ENCODE assay signal across 20 cellular contexts in genomic region chr6:17744019-17744756, GRCh38. TPM values are rescaled to one million over a fixed set of nuclear protein-coding genes. Genes with fewer than 3 reads are reported as not detected.
DNase-seq lines count a peak whose midpoint lies in the region; ATAC-seq, FAIRE-seq and TF ChIP-seq lines count a peak whose summit lies in the region.
"Had no signal": no experiment of that assay in that cellular context is flagged by ENCODE, and none has a peak within 500 bp of the region (broad histone marks: within the 10 kb centered on the region; RNA-seq: fewer than 3 reads in every experiment).

No MANE protein-coding gene starts in this region.

- POLR2A ChIA-PET in Caco-2 (lab: Charles Lee): no interaction called here
- POLR2A ChIA-PET in naive thymus-derived CD8-positive, alpha-beta T cell (lab: Charles Lee): no interaction called here

- CTCF ChIA-PET in Caco-2 (lab: Charles Lee): no interaction called here

- H3K36me3 Mint-ChIP-seq in neural crest cell (ENCODE audit: low read depth): no peaks in the 10 kb centered on the region
- peaks cover 9% of the 10 kb centered on the region for H3K36me3 Mint-ChIP-seq in Caco-2 (ENCODE audit: insufficient read depth, unreplicated experiment)
- peaks cover 0 to 3% (median 2%) of the 10 kb centered on the region in 3 donors for H3K36me3 Mint-ChIP-seq in naive thymus-derived CD8-positive, alpha-beta T cell
- H3K36me3 Mint-ChIP-seq: CD8-positive, alpha-beta T cell; IgD-negative memory B cell had no signal

- no peaks in the 10 kb centered on the region for H3K36me3 ChIP-seq in BLaER1 treated with 17β-estradiol and CSF1 and Interleukin-3, amounts not matched to agents 10 nM and 100 nM
- H3K36me3 ChIP-seq in Caco-2 (ENCODE audit: control insufficient read depth, insufficient read depth, low read length) (no peaks in the 10 kb centered on the region), kidney (ENCODE audit: control insufficient read depth in 1 of 2, insufficient read depth in 2 of 2, low read length in 2 of 2) (no peaks in the 10 kb centered on the region)
- H3K36me3 ChIP-seq: HAP-1 had no signal

- no TSS peak for BruUV-seq in Caco-2 (replicated peaks; lab: Mats Ljungman, UMichigan)

- peak overlapping the region; percentile 46 for H3K27ac Mint-ChIP-seq in neural crest cell (ENCODE audit: unreplicated experiment)
- H3K27ac Mint-ChIP-seq in Caco-2 (ENCODE audit: unreplicated experiment): no peak overlapping the region
- no peak overlapping the region for H3K27ac Mint-ChIP-seq in naive thymus-derived CD8-positive, alpha-beta T cell
- H3K27ac Mint-ChIP-seq: CD8-positive, alpha-beta T cell; IgD-negative memory B cell had no signal

- no peak for ATAC-seq in naive thymus-derived CD8-positive, alpha-beta T cell
- ATAC-seq: CD8-positive, alpha-beta T cell had no signal

- H3K9me3 Mint-ChIP-seq in neural crest cell (peaks cover 2% of the 10 kb centered on the region), Caco-2 (ENCODE audit: unreplicated experiment) (no peaks in the 10 kb centered on the region)
- peaks cover under 1 to 12% (median 3%) of the 10 kb centered on the region in 9 donors for H3K9me3 Mint-ChIP-seq in naive thymus-derived CD8-positive, alpha-beta T cell

- H3K4me2 ChIP-seq in BLaER1 treated with 17β-estradiol and CSF1 and Interleukin-3, amounts not matched to agents 10 nM and 100 nM: peak overlapping the region in 9 of 11 experiments; percentile 17 to 78 (median 52); a peak in 16 of 22 replicates

- H3K4me1 Mint-ChIP-seq in neural crest cell (no peaks in the 10 kb centered on the region), Caco-2 (ENCODE audit: low read depth, unreplicated experiment) (peaks cover 9% of the 10 kb centered on the region)
- peaks cover 0 to 7% (median under 1%) of the 10 kb centered on the region in 4 donors for H3K4me1 Mint-ChIP-seq in naive thymus-derived CD8-positive, alpha-beta T cell

- peaks cover 14 to 47% (median 36%) of the 10 kb centered on the region in 10 experiments for H3K4me1 ChIP-seq in BLaER1 treated with 17β-estradiol and CSF1 and Interleukin-3, amounts not matched to agents 10 nM and 100 nM
- H3K4me1 ChIP-seq in Caco-2 (no peaks in the 10 kb centered on the region), kidney (ENCODE audit: control insufficient read depth in 1 of 2, insufficient read depth in 1 of 2, low read depth in 1 of 2, low read length in 2 of 2) (no peaks in the 10 kb centered on the region)
- H3K4me1 ChIP-seq: HAP-1 had no signal

- no peak for FAIRE-seq in kidney (lab: Jason Lieb, UNC)
- FAIRE-seq: A204.1, G401.6, GM12891, GM19239, HTR-8/SVneo had no signal

- H3K9me3 ChIP-seq in BLaER1 treated with 17β-estradiol and CSF1 and Interleukin-3, amounts not matched to agents 10 nM and 100 nM (replicated peaks in 1 of 11): peaks cover 9 to 16% (median 12%) of the 10 kb centered on the region in 11 experiments; a peak in 18 of 22 replicates
- H3K9me3 ChIP-seq in Caco-2 (no peaks in the 10 kb centered on the region), kidney (ENCODE audit: control insufficient read depth in 1 of 2, low read length in 2 of 2) (no peaks in the 10 kb centered on the region)
- H3K9me3 ChIP-seq: HAP-1 had no signal

- H4K20me1 ChIP-seq in BLaER1 treated with 17β-estradiol and CSF1 and Interleukin-3, amounts not matched to agents 10 nM and 100 nM: no peaks in the 10 kb centered on the region

- H3K4me3 Mint-ChIP-seq in neural crest cell: no peak overlapping the region
- H3K4me3 Mint-ChIP-seq in Caco-2 (ENCODE audit: unreplicated experiment): no peak overlapping the region
- no peak overlapping the region for H3K4me3 Mint-ChIP-seq in naive thymus-derived CD8-positive, alpha-beta T cell
- H3K4me3 Mint-ChIP-seq: CD8-positive, alpha-beta T cell had no signal

- H3K27ac ChIP-seq in BLaER1 treated with 17β-estradiol and CSF1 and Interleukin-3, amounts not matched to agents 10 nM and 100 nM: no peak overlapping the region; a peak in 1 of 22 replicates
- no peak overlapping the region for H3K27ac ChIP-seq in kidney (ENCODE audit: low read depth in 2 of 2, low read length in 2 of 2)

- no peak overlapping the region for H3K4me3 ChIP-seq in BLaER1 treated with 17β-estradiol and CSF1 and Interleukin-3, amounts not matched to agents 10 nM and 100 nM
- no peak overlapping the region for H3K4me3 ChIP-seq in Caco-2 (ENCODE audit: low read depth, low read length)
- no peak overlapping the region for H3K4me3 ChIP-seq in kidney (ENCODE audit: low read length in 2 of 2)
- H3K4me3 ChIP-seq: HAP-1 had no signal

- intact Hi-C loops in Caco-2 (cut with micrococcal nuclease; ENCODE audit: unreplicated experiment) (no loop called here), kidney (cut with DNase I) (no loop called here)

- TF ChIP-seq CTCF in neural crest cell (conservative IDR thresholded peaks at IDR 0.05): no peak
- no peak for TF ChIP-seq CTCF in Caco-2 (IDR thresholded peaks at IDR 0.05; ENCODE audit: insufficient read depth in 1 of 2, low read depth in 1 of 2, low read length in 1 of 2, severe bottlenecking in 1 of 2, unreplicated experiment in 1 of 2)
- TF ChIP-seq CTCF in kidney (IDR thresholded peaks at IDR 0.05; ENCODE audit: borderline replicate concordance, extremely low read depth, insufficient read depth): no peak

- DNase-seq in NAMALWA (ENCODE audit: low spot score) (peak; percentile 29), neural crest cell (ENCODE audit: low read depth, low spot score) (no peak), SHP77 treated with DMSO at 0.1 percent for 48 hours (lab: John Stamatoyannopoulos, UW) (no peak), Caco-2 (no peak), kidney (no peak)
- no peak for DNase-seq in naive thymus-derived CD8-positive, alpha-beta T cell
- DNase-seq: ACHN; CD8-positive, alpha-beta T cell; DMS 273 treated with DMSO at 0.1 percent for 48 hours; DMS53; DND-41; KG1 had no signal

- no peaks in the 10 kb centered on the region for H3K27me3 Mint-ChIP-seq in neural crest cell (ENCODE audit: low read depth)
- H3K27me3 Mint-ChIP-seq in Caco-2 (ENCODE audit: insufficient read depth, unreplicated experiment): no peaks in the 10 kb centered on the region
- peaks cover 0 to 2% (median 0%) of the 10 kb centered on the region in 5 donors for H3K27me3 Mint-ChIP-seq in naive thymus-derived CD8-positive, alpha-beta T cell

- H3K27me3 ChIP-seq in BLaER1 treated with 17β-estradiol and CSF1 and Interleukin-3, amounts not matched to agents 10 nM and 100 nM: no peaks in the 10 kb centered on the region
- H3K27me3 ChIP-seq in Caco-2 (replicated peaks; ENCODE audit: control insufficient read depth, insufficient read depth, low read length): no peaks in the 10 kb centered on the region

- H3K9ac ChIP-seq in BLaER1 treated with 17β-estradiol and CSF1 and Interleukin-3, amounts not matched to agents 10 nM and 100 nM: peak overlapping the region in 2 of 11 experiments; percentile 29 to 32; a peak in 2 of 22 replicates
- no peak overlapping the region for H3K9ac ChIP-seq in kidney (ENCODE audit: low read length in 2 of 2)

RNA-seq across cellular contexts. Expression of gene NUP153, which starts 37.5 kb away (rescaled TPM):
- total RNA-seq in neural crest cell: 74.6 and 78.7 TPM in 2 replicates
- total RNA-seq in Caco-2 (2022): 53.9 and 54.4 TPM in 2 replicates
- 31.3 TPM for total RNA-seq in kidney
- polyA plus RNA-seq in kidney (ENCODE audit: insufficient read depth, low read depth, low replicate concordance): 4.9 TPM
- total RNA-seq in naive thymus-derived CD8-positive, alpha-beta T cell: 10 to 100 TPM; 59.3 to 62.0 TPM
- polyA plus RNA-seq in naive thymus-derived CD8-positive, alpha-beta T cell: 1 to 10 TPM; 2.9 to 3.5 (median 3.3) TPM
